8 cellular contexts compared by ENCODE assay signal in genomic region chr17:45270828-45271418, GRCh38. TPM values are rescaled to one million over a fixed set of nuclear protein-coding genes. Genes with fewer than 3 reads are reported as not detected.
DNase-seq lines count a peak whose midpoint lies in the region; ATAC-seq and TF ChIP-seq lines count a peak whose summit lies in the region.

No MANE protein-coding gene starts in this region.

- DNase-seq in CD14-positive monocyte (ENCODE audit: low spot score) (no peak), activated T-cell treated with anti-CD3 and anti-CD28 coated beads for 48 hours (ENCODE audit: low read depth) (peak; percentile 56), foreskin keratinocyte (no peak), NCI-H1092 (lab: John Stamatoyannopoulos, UW) (no peak)
- DNase-seq in stimulated activated CD8-positive, alpha-beta memory T cell treated with anti-CD3 and anti-CD28 coated beads, Interleukin-15, amount 100 ng/mL, for 1 hour (ENCODE audit: low read depth) = peak; percentile 38

- H3K27me3 ChIP-seq in KMS-11 (ENCODE audit: insufficient read depth, low read depth) = no peaks in the 10 kb centered on the region
- no peaks in the 10 kb centered on the region for H3K27me3 ChIP-seq in foreskin keratinocyte

- ATAC-seq in foreskin keratinocyte = peak; percentile 23
- no peak for ATAC-seq in HG02571 (IDR thresholded peaks at IDR 0.05; ENCODE audit: unreplicated experiment)
- ATAC-seq in HG02884 (IDR thresholded peaks at IDR 0.05; ENCODE audit: unreplicated experiment) = no peak

- H3K27me3 Mint-ChIP-seq in CD14-positive monocyte (ENCODE audit: low read depth in 3 of 3) = peaks cover 0 to 1% (median 0%) of the 10 kb centered on the region in 3 donors

- H3K9ac ChIP-seq in KMS-11 = no peak overlapping the region

- peaks cover 81 to 100% of the 10 kb centered on the region in 2 donors for H3K36me3 Mint-ChIP-seq in CD14-positive monocyte

- no peak overlapping the region for H3K27ac ChIP-seq in KMS-11
- H3K27ac ChIP-seq in foreskin keratinocyte = no peak overlapping the region

- H3K27ac Mint-ChIP-seq in CD14-positive monocyte = no peak overlapping the region

- no peak overlapping the region for H2AFZ ChIP-seq in KMS-11 (ENCODE audit: low read depth)

- H3K79me2 ChIP-seq in KMS-11 (ENCODE audit: insufficient read depth, low read depth) = no peaks in the 10 kb centered on the region

- no peaks in the 10 kb centered on the region for H3K9me3 Mint-ChIP-seq in CD14-positive monocyte

- no peak overlapping the region for H3K4me3 Mint-ChIP-seq in CD14-positive monocyte

- TF ChIP-seq CTCF in CD14-positive monocyte (IDR thresholded peaks at IDR 0.05) (peak; percentile 80), KMS-11 (conservative IDR thresholded peaks at IDR 0.05; ENCODE audit: low read depth, low read length) (peak; percentile 80), foreskin keratinocyte (conservative IDR thresholded peaks at IDR 0.05) (peak; percentile 69)

- no peak overlapping the region for H3K4me3 ChIP-seq in KMS-11 (IDR thresholded peaks at IDR 0.05; ENCODE audit: insufficient read depth, low read depth, low read length)

- H3K4me1 ChIP-seq in KMS-11 (ENCODE audit: low read depth, poor library complexity, severe bottlenecking) (peaks cover 16% of the 10 kb centered on the region), foreskin keratinocyte (no peaks in the 10 kb centered on the region)

- no peaks in the 10 kb centered on the region for H4K20me1 ChIP-seq in KMS-11 (ENCODE audit: insufficient read depth)

- no peaks in the 10 kb centered on the region for H3K4me1 Mint-ChIP-seq in CD14-positive monocyte

- no peaks in the 10 kb centered on the region; the same call in 1 of the 2 replicates for H3K36me3 ChIP-seq in KMS-11 (ENCODE audit: insufficient read depth)

- intact Hi-C loops in CD14-positive monocyte (cut with micrococcal nuclease) = no loop called here

- H3K4me2 ChIP-seq in KMS-11 = no peak overlapping the region

RNA-seq across cellular contexts. Expression of gene SPATA32, which starts 9.0 kb away (rescaled TPM):
- polyA plus RNA-seq in CD14-positive monocyte = not detected
- total RNA-seq in foreskin keratinocyte = not detected in 2 replicates
- polyA plus RNA-seq in foreskin keratinocyte = not detected in 2 replicates

RNA-seq across cellular contexts. Expression of gene MAP3K14, which starts 45.9 kb away (rescaled TPM):
- polyA plus RNA-seq in CD14-positive monocyte = 1 to 10 TPM; 1.4 to 3.8 TPM
- 4.5 and 6.4 TPM in 2 replicates for total RNA-seq in foreskin keratinocyte
- polyA plus RNA-seq in foreskin keratinocyte = 4.8 and 7.1 TPM in 2 replicates

RNA-seq across cellular contexts. Expression of gene FMNL1, which starts 49.2 kb away (rescaled TPM):
- polyA plus RNA-seq in CD14-positive monocyte (10 to 100 TPM; 23.8 to 24.8 TPM), foreskin keratinocyte (0.91 and 2.0 TPM in 2 replicates)
- total RNA-seq in foreskin keratinocyte = 0.48 and 1.6 TPM in 2 replicates

Comparison
In these comparisons a context has a peak if more than half of its experiments do, and no peak if none do; other contexts are left out.
1. DNase-seq: peak in activated T-cell treated with anti-CD3 and anti-CD28 coated beads for 48 hours (single experiment) and stimulated activated CD8-positive, alpha-beta memory T cell treated with anti-CD3 and anti-CD28 coated beads, Interleukin-15, amount 100 ng/mL, for 1 hour (single experiment); none in CD14-positive monocyte (single experiment), foreskin keratinocyte (0 of 2) and NCI-H1092 (single experiment).
2. Peak in every context shown above with its lines, with median percentiles within 50 percentile points of each other: CTCF ChIP-seq.